Comparison of ENCODE assay signal across 13 cellular contexts in genomic region chr15:100372695-100373036, GRCh38. TPM values are rescaled to one million over a fixed set of nuclear protein-coding genes. Genes with fewer than 3 reads are reported as not detected.
A peak's percentile ranks its signal among the peaks of the same experiment; 100 is the strongest.
DNase-seq lines count a peak whose midpoint lies in the region; ATAC-seq, FAIRE-seq and TF ChIP-seq lines count a peak whose summit lies in the region.
"Had no signal": no experiment of that assay in that cellular context is flagged by ENCODE, and none has a peak within 500 bp of the region (broad histone marks: within the 10 kb centered on the region; RNA-seq: fewer than 3 reads in every experiment).

No MANE protein-coding gene starts in this region.

- no peak for TF ChIP-seq EP300 in suprapubic skin (IDR thresholded peaks at IDR 0.05)

- H3K9me3 ChIP-seq in left lung (peaks cover 0 to 4% of the 10 kb centered on the region in 2 donors), suprapubic skin (peaks cover 5% of the 10 kb centered on the region)

- WGBS in suprapubic skin: 11% methylated on average over 9 of the region's 9 CpGs

- peaks cover 2% of the 10 kb centered on the region for H3K27me3 ChIP-seq in bronchial epithelial cell (ENCODE audit: control insufficient read depth, insufficient read depth, low read length)
- H3K27me3 ChIP-seq in left lung: peaks cover 13 to 46% of the 10 kb centered on the region in 2 donors
- peaks cover 9% of the 10 kb centered on the region for H3K27me3 ChIP-seq in suprapubic skin

- H3K4me3 ChIP-seq in bronchial epithelial cell (ENCODE audit: low read depth, low read length) (peak overlapping the region; percentile 25), left lung (peak overlapping the region in 1 of 2 donors; percentile 26), suprapubic skin (peak overlapping the region; percentile 61)

- peaks cover 0 to 7% of the 10 kb centered on the region in 2 donors for H3K4me1 ChIP-seq in left lung
- peaks cover 14% of the 10 kb centered on the region for H3K4me1 ChIP-seq in suprapubic skin

- TF ChIP-seq POLR2A in suprapubic skin (IDR thresholded peaks at IDR 0.05): no peak

- no peak overlapping the region for H3K27ac ChIP-seq in left lung
- peak overlapping the region; percentile 51 for H3K27ac ChIP-seq in suprapubic skin

- ATAC-seq in left lung (peak; percentile 23), HG03439 (IDR thresholded peaks at IDR 0.05; ENCODE audit: unreplicated experiment) (no peak)
- ATAC-seq: Panc1; stimulated activated naive B cell treated with anti-CD40 and anti-IgM and Interleukin-4, amounts not matched to agents 10 μg/mL and 1 μg/mL and 100 μg/mL, for 72 hours had no signal

- TF ChIP-seq CTCF in bronchial epithelial cell (IDR thresholded peaks at IDR 0.05; ENCODE audit: insufficient read depth, low read length, severe bottlenecking) (no peak), left lung (IDR thresholded peaks at IDR 0.05) (no peak), suprapubic skin (IDR thresholded peaks at IDR 0.05) (no peak)

- no peak for FAIRE-seq in bronchial epithelial cell (lab: Jason Lieb, UNC)
- FAIRE-seq: A204.1, G401.6 had no signal

- H3K36me3 ChIP-seq in bronchial epithelial cell (ENCODE audit: control insufficient read depth, insufficient read depth, low read length) (no peaks in the 10 kb centered on the region), left lung (no peaks in the 10 kb centered on the region), suprapubic skin (no peaks in the 10 kb centered on the region)

- peak; percentile 22 for DNase-seq in NCI-H1105 treated with DMSO at 0.1 percent for 48 hours (lab: John Stamatoyannopoulos, UW)
- DNase-seq in NCI-H1105 (lab: John Stamatoyannopoulos, UW): no peak
- no peak for DNase-seq in bronchial epithelial cell (ENCODE audit: low read depth)
- no peak for DNase-seq in left lung
- DNase-seq in suprapubic skin (ENCODE audit: low spot score in 2 of 2): peak in 1 of 2 donors; percentile 71
- no peak for DNase-seq in H4 (ENCODE audit: low spot score)
- DNase-seq in activated CD4-positive, alpha-beta T cell treated with anti-CD3 and anti-CD28 coated beads, Interleukin-2, amount 50 U/mL, for 4 hours: no peak
- DNase-seq: NCI-H1694; stimulated activated naive B cell treated with anti-CD40 and anti-IgM and Interleukin-4, amounts not matched to agents 10 μg/mL and 1 μg/mL and 100 μg/mL, for 72 hours had no signal

- intact Hi-C loops in left lung (cut with DNase I): no loop called here

RNA-seq across cellular contexts. Expression of gene ADAMTS17, which starts 30.9 kb away (rescaled TPM):
- total RNA-seq in bronchial epithelial cell (1.1 and 2.0 TPM in 2 replicates), left lung (1 to 10 TPM; 2.9 to 3.8 TPM), suprapubic skin (10 to 100 TPM in 1 of 4 donors, 1 to 10 TPM in 3; 4.2 to 12.3 (median 6.3) TPM)
- total RNA-seq in H4 (2014; rRNA removed; shearing (Covaris generic)): 0.25 TPM in 1 of 2 replicates, not detected in the other
